ENCODE assay signal across 17 cellular contexts in the genomic region with DNA sequence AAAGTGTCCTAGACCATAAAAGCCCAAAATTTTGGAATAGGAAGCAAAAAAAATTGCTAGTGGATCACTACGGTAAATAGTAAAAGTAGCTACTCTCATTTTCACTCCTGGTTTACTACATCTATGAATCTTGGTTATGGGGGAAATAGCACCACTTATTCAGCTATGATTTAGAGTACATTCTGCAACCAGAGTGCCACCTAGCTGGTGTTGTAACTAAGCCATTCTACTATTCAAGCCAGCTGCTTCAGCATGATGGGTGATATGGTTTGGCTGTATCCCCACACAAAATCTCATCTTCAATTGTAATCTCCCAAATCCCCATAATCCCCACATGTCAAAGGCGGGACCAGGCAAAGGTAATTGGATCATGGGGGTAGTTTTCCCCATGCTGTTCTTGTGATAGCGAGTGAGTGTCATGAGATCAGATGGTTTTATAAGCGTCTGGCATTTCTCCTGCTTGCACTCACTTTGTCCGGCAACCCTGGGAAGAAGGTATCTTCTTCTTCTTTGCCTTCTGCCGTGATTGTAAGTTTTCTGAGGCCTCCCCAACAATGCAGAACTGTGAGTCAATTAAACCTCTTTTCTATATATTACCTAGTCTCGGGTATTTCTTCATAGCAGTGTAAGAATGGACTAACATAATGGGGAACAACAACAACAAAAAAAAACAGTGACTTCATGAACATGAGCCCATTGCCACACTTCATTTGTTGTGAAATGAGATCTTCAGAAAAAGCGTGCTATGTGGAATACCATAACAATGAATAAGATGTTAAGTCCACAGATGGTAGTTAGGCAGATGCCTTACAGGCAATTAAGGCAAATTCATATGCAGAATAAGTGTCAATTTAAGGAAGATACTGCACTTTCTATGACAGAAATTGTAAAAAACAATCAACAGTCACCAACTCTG.
DNase-seq lines count a peak whose midpoint lies in the region; ATAC-seq, FAIRE-seq and TF ChIP-seq lines count a peak whose summit lies in the region.
"Had no signal": no experiment of that assay in that cellular context is flagged by ENCODE, and none has a peak within 500 bp of the region (broad histone marks: within the 10 kb centered on the region; RNA-seq: fewer than 3 reads in every experiment).

No MANE protein-coding gene starts in this region.

- no peak for FAIRE-seq in H1 (lab: Jason Lieb, UNC)
- FAIRE-seq: G401.6, RCC 7860, TTC549 had no signal

- intact Hi-C loops in MCF 10A (cut with micrococcal nuclease): no loop called here
- intact Hi-C loops in breast epithelium (cut with DNase I; ENCODE audit: low total_unique reads): no loop called here

- H3K56ac ChIP-seq in H1 (replicated peaks; ENCODE audit: insufficient read length, low read depth, low read length): no peak overlapping the region

- H3K4me1 Mint-ChIP-seq in MCF 10A (ENCODE audit: insufficient read depth, unreplicated experiment) (no peaks in the 10 kb centered on the region), immature natural killer cell (no peaks in the 10 kb centered on the region)
- H3K4me1 Mint-ChIP-seq: nephron progenitor cell had no signal

- ATAC-seq in HG03432 (IDR thresholded peaks at IDR 0.05; ENCODE audit: unreplicated experiment): no peak
- ATAC-seq: activated T-cell treated with anti-CD3 and anti-CD28 coated beads, Interleukin-2, amount 50 U/mL, for 4 hours; esophagus mucosa; left colon; upper lobe of right lung had no signal

- H3K27me3 ChIP-seq in breast epithelium (no peaks in the 10 kb centered on the region), H1 (replicated peaks in 1 of 4; ENCODE audit: control insufficient read depth in 3 of 4, extremely low read depth in 1 of 4, insufficient read depth in 3 of 4, low read length in 3 of 4) (no peaks in the 10 kb centered on the region)
- H3K27me3 ChIP-seq: upper lobe of right lung had no signal

- no peak overlapping the region for H3K27ac ChIP-seq in breast epithelium
- no peak overlapping the region for H3K27ac ChIP-seq in H1 (ENCODE audit: low read depth, low read length)
- H3K27ac ChIP-seq: upper lobe of right lung had no signal

- H3K9me3 ChIP-seq in breast epithelium (no peaks in the 10 kb centered on the region), H1 (ENCODE audit: insufficient read depth in 2 of 2, low read depth in 1 of 2, low read length in 1 of 2) (no peaks in the 10 kb centered on the region)
- H3K9me3 ChIP-seq: upper lobe of right lung had no signal

- no peak overlapping the region for H4K91ac ChIP-seq in H1 (replicated peaks; ENCODE audit: insufficient read length, low read length)

- H3K23me2 ChIP-seq in H1 (ENCODE audit: low read depth, low read length): no peaks in the 10 kb centered on the region

- no peak overlapping the region for H2BK12ac ChIP-seq in H1 (ENCODE audit: low read depth, low read length)

- no peak overlapping the region for H2AK5ac ChIP-seq in H1 (ENCODE audit: low read depth, low read length)

- TF ChIP-seq CTCF in MCF 10A (IDR thresholded peaks at IDR 0.05; ENCODE audit: unreplicated experiment): no peak
- TF ChIP-seq CTCF in breast epithelium (IDR thresholded peaks at IDR 0.05): no peak
- peak in 2 of 3 experiments; percentile 2 to 7; a peak in 1 of 4 replicates for TF ChIP-seq CTCF in H1 (IDR thresholded peaks at IDR 0.05; ENCODE audit: control extremely low read depth in 1 of 3, insufficient read depth in 1 of 3, low read depth in 1 of 3, low read length in 3 of 3)
- peak; percentile 23 for TF ChIP-seq CTCF in retinal pigment epithelial cell (conservative IDR thresholded peaks at IDR 0.05; ENCODE audit: low read depth, low read length)

- H3K9me3 Mint-ChIP-seq in MCF 10A (ENCODE audit: unreplicated experiment): no peaks in the 10 kb centered on the region
- peaks cover 4 to 26% (median 11%) of the 10 kb centered on the region in 6 donors for H3K9me3 Mint-ChIP-seq in immature natural killer cell
- H3K9me3 Mint-ChIP-seq: nephron progenitor cell had no signal

- H3K79me2 ChIP-seq in H1 (ENCODE audit: control insufficient read depth in 1 of 2, insufficient read depth in 2 of 2, low read length in 2 of 2): no peaks in the 10 kb centered on the region

- H3K4me1 ChIP-seq in breast epithelium (no peaks in the 10 kb centered on the region), H1 (replicated peaks in 1 of 4; ENCODE audit: control insufficient read depth in 3 of 4, insufficient read depth in 4 of 4, low read length in 3 of 4) (no peaks in the 10 kb centered on the region; a peak in 1 of 7 replicates)
- H3K4me1 ChIP-seq: upper lobe of right lung had no signal

- H3K36me3 ChIP-seq in breast epithelium: no peaks in the 10 kb centered on the region
- H3K36me3 ChIP-seq in H1 (ENCODE audit: control insufficient read depth in 2 of 4, insufficient read depth in 4 of 4, low read length in 3 of 4): no peaks in the 10 kb centered on the region
- H3K36me3 ChIP-seq: upper lobe of right lung had no signal

- no peak overlapping the region for H3K27ac Mint-ChIP-seq in MCF 10A (ENCODE audit: low read depth, unreplicated experiment)
- no peak overlapping the region for H3K27ac Mint-ChIP-seq in immature natural killer cell
- H3K27ac Mint-ChIP-seq: nephron progenitor cell had no signal

- no peak overlapping the region for H2BK15ac ChIP-seq in H1 (ENCODE audit: low read length)

- H3K36me3 Mint-ChIP-seq in MCF 10A (ENCODE audit: insufficient read depth, unreplicated experiment) (no peaks in the 10 kb centered on the region), immature natural killer cell (no peaks in the 10 kb centered on the region)

- H2BK5ac ChIP-seq in H1 (ENCODE audit: low read depth, low read length): no peak overlapping the region

- H2BK120ac ChIP-seq in H1 (replicated peaks; ENCODE audit: low read depth, low read length): no peak overlapping the region

- no peak overlapping the region for H3K4ac ChIP-seq in H1 (replicated peaks; ENCODE audit: insufficient read length, low read depth, low read length)

- H3K4me3 Mint-ChIP-seq in MCF 10A (ENCODE audit: unreplicated experiment): no peak overlapping the region
- no peak overlapping the region for H3K4me3 Mint-ChIP-seq in immature natural killer cell
- H3K4me3 Mint-ChIP-seq: activated T-cell treated with anti-CD3 and anti-CD28 coated beads, Interleukin-2, amount 50 U/mL, for 4 hours; nephron progenitor cell had no signal

- peak; percentile 38 for DNase-seq in MCF 10A (ENCODE audit: unreplicated experiment)
- DNase-seq in breast epithelium (ENCODE audit: low spot score in 2 of 2): no peak
- DNase-seq in NCI-H226: peak; percentile 2
- no peak for DNase-seq in H1 (ENCODE audit: low read depth in 1 of 2, low spot score in 2 of 2)
- no peak for DNase-seq in retinal pigment epithelial cell (ENCODE audit: low read depth)
- no peak for DNase-seq in stimulated activated naive CD4-positive, alpha-beta T cell treated with Interleukin-2 at 50 U/mL for 16 hours (lab: John Stamatoyannopoulos, UW)
- no peak for DNase-seq in immature natural killer cell
- DNase-seq: activated T-cell treated with anti-CD3 and anti-CD28 coated beads, Interleukin-2, amount 50 U/mL, for 4 hours; left colon; NCI-H1930; nephron progenitor cell; upper lobe of right lung had no signal

- no peak overlapping the region for H2BK20ac ChIP-seq in H1 (ENCODE audit: low read length)

- no peak overlapping the region for H4K8ac ChIP-seq in H1 (ENCODE audit: extremely low read depth, insufficient read depth, low read length)

- CTCF ChIA-PET in MCF 10A (lab: Yijun Ruan, JAX): no interaction called here
- CTCF ChIA-PET in H1 (lab: Charles Lee; ENCODE audit: partially characterized antibody): interaction anchor here (0.9 to 1.0 kb wide), 2 partner anchors 768 to 775 kb away, joined by 3 to 5 read pairs; no protein-coding TSS in a partner anchor

- no peak overlapping the region for H3K4me3 ChIP-seq in breast epithelium
- no peak overlapping the region for H3K4me3 ChIP-seq in H1 (ENCODE audit: extremely low read depth in 1 of 4, insufficient read depth in 2 of 4, low read depth in 3 of 4, low read length in 4 of 4)
- no peak overlapping the region for H3K4me3 ChIP-seq in retinal pigment epithelial cell (ENCODE audit: low read length)
- H3K4me3 ChIP-seq: upper lobe of right lung had no signal

- H3K18ac ChIP-seq in H1 (ENCODE audit: extremely low read depth, low read length): no peak overlapping the region

- TF ChIP-seq RAD21 in H1 (IDR thresholded peaks at IDR 0.05 in 1 of 2, conservative IDR thresholded peaks at IDR 0.05 in 1 of 2; ENCODE audit: low read depth in 2 of 2, low read length in 2 of 2): peak; percentile 40 to 53

- no TSS peak for BruUV-seq in MCF 10A (replicated peaks; lab: Mats Ljungman, UMichigan)

- TF ChIP-seq POLR2A in breast epithelium (IDR thresholded peaks at IDR 0.05) (no peak), H1 (IDR thresholded peaks at IDR 0.05; ENCODE audit: control extremely low read depth in 1 of 2, low read depth in 2 of 2, low read length in 2 of 2) (no peak)

- no peak overlapping the region for H3K23ac ChIP-seq in H1 (ENCODE audit: insufficient read length)

- no peaks in the 10 kb centered on the region for H3K79me1 ChIP-seq in H1 (ENCODE audit: low read depth, low read length)

- POLR2A ChIA-PET in MCF 10A (lab: Yijun Ruan, JAX) (no interaction called here), H1 (lab: Charles Lee; ENCODE audit: partially characterized antibody) (no interaction called here)

- no peak overlapping the region for H3K4me2 ChIP-seq in H1 (ENCODE audit: insufficient read depth in 1 of 2, low read depth in 2 of 2, low read length in 2 of 2)

- 85% methylated on average over 8 of the region's 8 CpGs; no CpG with 5 or more reads in 1 of the 2 experiments for WGBS in H1 (ENCODE audit: extremely low coverage in 1 of 2, insufficient coverage in 1 of 2, insufficient read length in 1 of 2, insufficient replicate concordance in 2 of 2, low coverage in 1 of 2, low lambda C conversion rate in 2 of 2, missing lambda C conversion rate in 1 of 2), 2 experiments

- no peak overlapping the region for H3K9ac ChIP-seq in H1 (replicated peaks in 1 of 4; ENCODE audit: extremely low read depth in 1 of 4, low read depth in 3 of 4, low read length in 3 of 4)

- H2AFZ ChIP-seq in H1 (ENCODE audit: low read length): peak overlapping the region; percentile 64; the same call in 1 of the 2 replicates

- TF ChIP-seq EP300 in H1 (IDR thresholded peaks at IDR 0.05; ENCODE audit: borderline replicate concordance in 1 of 2, low read depth in 2 of 2, low read length in 2 of 2): no peak

- H4K5ac ChIP-seq in H1 (ENCODE audit: insufficient read length, low read depth, low read length): no peak overlapping the region

- no peak overlapping the region for H3K14ac ChIP-seq in H1 (ENCODE audit: insufficient read length)

- no peaks in the 10 kb centered on the region for H3K27me3 Mint-ChIP-seq in MCF 10A (ENCODE audit: insufficient read depth, unreplicated experiment)
- H3K27me3 Mint-ChIP-seq in immature natural killer cell (ENCODE audit: low read depth in 3 of 3): peaks cover 0 to 3% (median 0%) of the 10 kb centered on the region in 3 donors

- no peaks in the 10 kb centered on the region for H4K20me1 ChIP-seq in H1 (replicated peaks in 1 of 2; ENCODE audit: control insufficient read depth in 1 of 2, insufficient read depth in 2 of 2, low read length in 2 of 2)

TF ChIP-seq in H1, 55 proteins besides CTCF, POLR2A, EP300 and RAD21 (continues in another document):
- TF ChIP-seq CBX5 (IDR thresholded peaks at IDR 0.05; ENCODE audit: low read depth, low read length) (no peak), RNF2 (IDR thresholded peaks at IDR 0.05; ENCODE audit: borderline replicate concordance, low read depth, low read length, missing control alignments, poor library complexity, severe bottlenecking) (no peak), POLR2AphosphoS5 (IDR thresholded peaks at IDR 0.05; ENCODE audit: low read depth, low read length) (no peak)

Comparison
In these comparisons a context has a peak if more than half of its experiments do, and no peak if none do; other contexts are left out.
1. DNase-seq: peak in MCF 10A (single experiment) and NCI-H226 (single experiment); none in breast epithelium (0 of 2), H1 (0 of 2), retinal pigment epithelial cell (single experiment), stimulated activated naive CD4-positive, alpha-beta T cell treated with Interleukin-2 at 50 U/mL for 16 hours (single experiment) and immature natural killer cell (0 of 3).
2. CTCF ChIP-seq: peak in H1 (2 of 3) and retinal pigment epithelial cell (single experiment); none in MCF 10A (single experiment) and breast epithelium (0 of 3).